ENCODE assay signal across 12 cellular contexts in the genomic region with DNA sequence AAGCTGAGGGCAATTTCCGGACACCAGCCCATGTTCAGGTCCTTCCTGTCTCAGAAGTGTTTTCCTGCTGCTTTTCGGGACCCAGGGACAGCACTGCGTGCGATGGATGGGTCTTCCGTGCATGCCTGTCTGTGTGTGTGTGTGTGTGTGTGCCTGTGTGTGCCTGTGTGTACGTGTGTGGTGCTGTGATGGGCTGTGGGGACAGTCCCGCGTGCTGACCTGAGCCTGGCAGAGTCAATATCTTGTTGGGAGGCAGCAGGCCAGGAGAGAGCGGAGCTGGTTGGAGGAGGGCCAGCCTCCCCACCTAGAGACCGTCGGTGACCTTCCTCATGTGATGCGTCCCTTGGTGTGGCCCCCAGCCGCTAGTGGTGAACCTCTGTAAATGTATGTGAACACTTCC. TPM values are rescaled to one million over a fixed set of nuclear protein-coding genes. Genes with fewer than 3 reads are reported as not detected.
DNase-seq lines count a peak whose midpoint lies in the region; ATAC-seq and TF ChIP-seq lines count a peak whose summit lies in the region.
"Had no signal": no experiment of that assay in that cellular context is flagged by ENCODE, and none has a peak within 500 bp of the region (broad histone marks: within the 10 kb centered on the region; RNA-seq: fewer than 3 reads in every experiment).

No MANE protein-coding gene starts in this region.

- H3K27ac ChIP-seq in coronary artery: peak overlapping the region; percentile 18 to 38
- no peak overlapping the region for H3K27ac ChIP-seq in naive thymus-derived CD4-positive, alpha-beta T cell (ENCODE audit: low read depth, low read length)
- H3K27ac ChIP-seq: left lung had no signal

- peak overlapping the region; percentile 9 for H3K27ac Mint-ChIP-seq in stimulated activated naive CD8-positive, alpha-beta T cell treated with anti-CD3 and anti-CD28 coated beads, Interleukin-15, Interleukin-2, amounts not matched to agents 100 ng/mL and 50 ng/mL, for 24 hours
- H3K27ac Mint-ChIP-seq in stimulated activated naive CD8-positive, alpha-beta T cell treated with anti-CD3 and anti-CD28 coated beads, Interleukin-15, amount 100 ng/mL, for 72 hours: no peak overlapping the region
- H3K27ac Mint-ChIP-seq in naive thymus-derived CD4-positive, alpha-beta T cell: peak overlapping the region; percentile 7 to 97 (median 86)

- H3K4me1 ChIP-seq in naive thymus-derived CD4-positive, alpha-beta T cell (ENCODE audit: control insufficient read depth in 2 of 2, insufficient read depth in 2 of 2, low read length in 2 of 2): peaks cover 39 to 82% of the 10 kb centered on the region in 2 donors

- H3K36me3 Mint-ChIP-seq in stimulated activated naive CD8-positive, alpha-beta T cell treated with anti-CD3 and anti-CD28 coated beads, Interleukin-15, Interleukin-2, amounts not matched to agents 100 ng/mL and 50 ng/mL, for 24 hours (ENCODE audit: low read depth): peaks cover 25% of the 10 kb centered on the region
- H3K36me3 Mint-ChIP-seq in naive thymus-derived CD4-positive, alpha-beta T cell: peaks cover 0 to 35% (median 20%) of the 10 kb centered on the region in 5 donors

- H3K27me3 Mint-ChIP-seq in stimulated activated naive CD8-positive, alpha-beta T cell treated with anti-CD3 and anti-CD28 coated beads, Interleukin-15, Interleukin-2, amounts not matched to agents 100 ng/mL and 50 ng/mL, for 24 hours: no peaks in the 10 kb centered on the region
- H3K27me3 Mint-ChIP-seq in stimulated activated naive CD8-positive, alpha-beta T cell treated with anti-CD3 and anti-CD28 coated beads, Interleukin-15, amount 100 ng/mL, for 72 hours: no peaks in the 10 kb centered on the region
- H3K27me3 Mint-ChIP-seq in naive thymus-derived CD4-positive, alpha-beta T cell: no peaks in the 10 kb centered on the region

- POLR2A ChIA-PET in naive thymus-derived CD4-positive, alpha-beta T cell (lab: Charles Lee): interaction anchor here (1.3 to 10.6 kb wide), 4 partner anchors 10 to 17 kb away, joined by 4 to 99 read pairs (median 12); partner anchors contain the start of gene SKI

- H3K4me3 Mint-ChIP-seq in stimulated activated naive CD8-positive, alpha-beta T cell treated with anti-CD3 and anti-CD28 coated beads, Interleukin-15, Interleukin-2, amounts not matched to agents 100 ng/mL and 50 ng/mL, for 24 hours: no peak overlapping the region
- H3K4me3 Mint-ChIP-seq in stimulated activated naive CD8-positive, alpha-beta T cell treated with anti-CD3 and anti-CD28 coated beads, Interleukin-15, amount 100 ng/mL, for 72 hours: peak overlapping the region in 1 of 2 donors; percentile 48
- peak overlapping the region; percentile 30 to 98 (median 82) for H3K4me3 Mint-ChIP-seq in naive thymus-derived CD4-positive, alpha-beta T cell

- CTCF ChIA-PET in naive thymus-derived CD4-positive, alpha-beta T cell (lab: Charles Lee): interaction anchor here (1.3 kb wide), 1 partner anchor 10 kb away, joined by 4 read pairs; no protein-coding TSS in a partner anchor

- no peak for DNase-seq in stimulated activated naive CD8-positive, alpha-beta T cell treated with anti-CD3 and anti-CD28 coated beads, Interleukin-15, amount 100 ng/mL, for 72 hours
- DNase-seq in coronary artery (ENCODE audit: low spot score): peak; percentile 67
- DNase-seq in naive thymus-derived CD4-positive, alpha-beta T cell: no peak
- DNase-seq in NCI-H1694 (lab: John Stamatoyannopoulos, UW): no peak
- DNase-seq in omental fat pad (ENCODE audit: low spot score): no peak
- no peak for DNase-seq in stimulated activated naive CD4-positive, alpha-beta T cell treated with Interleukin-2 at 50 U/mL for 16 hours (lab: John Stamatoyannopoulos, UW)
- DNase-seq: cortex of kidney, left lung, nucleus accumbens, spleen had no signal

- ATAC-seq in stimulated activated naive CD8-positive, alpha-beta T cell treated with anti-CD3 and anti-CD28 coated beads, Interleukin-15, amount 100 ng/mL, for 72 hours: no peak
- no peak for ATAC-seq in naive thymus-derived CD4-positive, alpha-beta T cell
- no peak for ATAC-seq in omental fat pad (ENCODE audit: low FRiP score)
- no peak for ATAC-seq in HG03457 (IDR thresholded peaks at IDR 0.05; ENCODE audit: unreplicated experiment)
- ATAC-seq: left lung had no signal

- TF ChIP-seq CTCF in coronary artery (IDR thresholded peaks at IDR 0.05) (no peak), omental fat pad (IDR thresholded peaks at IDR 0.05) (no peak)

- H3K36me3 ChIP-seq in naive thymus-derived CD4-positive, alpha-beta T cell (ENCODE audit: control insufficient read depth in 2 of 3, insufficient read depth in 3 of 3, low read length in 3 of 3): peaks cover 0 to 14% (median 6%) of the 10 kb centered on the region in 3 experiments

- peak overlapping the region; percentile 32 for H3K4me3 ChIP-seq in coronary artery
- H3K4me3 ChIP-seq in naive thymus-derived CD4-positive, alpha-beta T cell (ENCODE audit: low read length): no peak overlapping the region
- H3K4me3 ChIP-seq: left lung had no signal

- no peaks in the 10 kb centered on the region for H3K9me3 ChIP-seq in naive thymus-derived CD4-positive, alpha-beta T cell (ENCODE audit: control insufficient read depth in 2 of 3, low read length in 3 of 3)
- H3K9me3 ChIP-seq: left lung, spleen had no signal

- no peaks in the 10 kb centered on the region for H3K9me3 Mint-ChIP-seq in stimulated activated naive CD8-positive, alpha-beta T cell treated with anti-CD3 and anti-CD28 coated beads, Interleukin-15, Interleukin-2, amounts not matched to agents 100 ng/mL and 50 ng/mL, for 24 hours
- H3K9me3 Mint-ChIP-seq in stimulated activated naive CD8-positive, alpha-beta T cell treated with anti-CD3 and anti-CD28 coated beads, Interleukin-15, amount 100 ng/mL, for 72 hours: no peaks in the 10 kb centered on the region
- H3K9me3 Mint-ChIP-seq in naive thymus-derived CD4-positive, alpha-beta T cell: peaks cover 0 to 6% (median 0%) of the 10 kb centered on the region in 11 donors

- H3K4me1 Mint-ChIP-seq in stimulated activated naive CD8-positive, alpha-beta T cell treated with anti-CD3 and anti-CD28 coated beads, Interleukin-15, Interleukin-2, amounts not matched to agents 100 ng/mL and 50 ng/mL, for 24 hours (ENCODE audit: low read depth): peaks cover 86% of the 10 kb centered on the region
- H3K4me1 Mint-ChIP-seq in stimulated activated naive CD8-positive, alpha-beta T cell treated with anti-CD3 and anti-CD28 coated beads, Interleukin-15, amount 100 ng/mL, for 72 hours: peaks cover 99% of the 10 kb centered on the region
- H3K4me1 Mint-ChIP-seq in naive thymus-derived CD4-positive, alpha-beta T cell: peaks cover 63 to 90% (median 79%) of the 10 kb centered on the region in 7 donors

- H3K27me3 ChIP-seq in naive thymus-derived CD4-positive, alpha-beta T cell (ENCODE audit: control insufficient read depth in 2 of 2, insufficient read depth in 2 of 2, low read length in 2 of 2): no peaks in the 10 kb centered on the region
- H3K27me3 ChIP-seq: left lung, spleen had no signal

- intact Hi-C loops in naive thymus-derived CD4-positive, alpha-beta T cell (cut with micrococcal nuclease): no loop called here

RNA-seq across cellular contexts. Expression of gene SKI, which starts 13.7 kb away (rescaled TPM):
- 100 to 1,000 TPM in 2 of 5 experiments, 10 to 100 TPM in 3; 63.4 to 278 (median 97.9) TPM for total RNA-seq in naive thymus-derived CD4-positive, alpha-beta T cell
- under 1 TPM; 0.61 to 0.92 TPM for polyA plus RNA-seq in naive thymus-derived CD4-positive, alpha-beta T cell
- total RNA-seq in omental fat pad: 10 to 100 TPM; 35.3 to 54.0 (median 47.3) TPM

RNA-seq across cellular contexts. Expression of gene FAAP20, which starts 47.2 kb away (rescaled TPM):
- 10 to 100 TPM; 43.2 to 56.2 (median 48.8) TPM for total RNA-seq in naive thymus-derived CD4-positive, alpha-beta T cell
- 10 to 100 TPM; 55.9 to 77.0 TPM for polyA plus RNA-seq in naive thymus-derived CD4-positive, alpha-beta T cell
- 10 to 100 TPM; 14.2 to 24.9 (median 21.8) TPM for total RNA-seq in omental fat pad

Comparison
In these comparisons a context has a peak if more than half of its experiments do, and no peak if none do; other contexts are left out.
1. H3K27ac Mint-ChIP-seq: peak in stimulated activated naive CD8-positive, alpha-beta T cell treated with anti-CD3 and anti-CD28 coated beads, Interleukin-15, Interleukin-2, amounts not matched to agents 100 ng/mL and 50 ng/mL, for 24 hours (single experiment) and naive thymus-derived CD4-positive, alpha-beta T cell (9 of 9); none in stimulated activated naive CD8-positive, alpha-beta T cell treated with anti-CD3 and anti-CD28 coated beads, Interleukin-15, amount 100 ng/mL, for 72 hours (0 of 2).